Comparison of ENCODE assay signal across 8 cellular contexts in the genomic region with DNA sequence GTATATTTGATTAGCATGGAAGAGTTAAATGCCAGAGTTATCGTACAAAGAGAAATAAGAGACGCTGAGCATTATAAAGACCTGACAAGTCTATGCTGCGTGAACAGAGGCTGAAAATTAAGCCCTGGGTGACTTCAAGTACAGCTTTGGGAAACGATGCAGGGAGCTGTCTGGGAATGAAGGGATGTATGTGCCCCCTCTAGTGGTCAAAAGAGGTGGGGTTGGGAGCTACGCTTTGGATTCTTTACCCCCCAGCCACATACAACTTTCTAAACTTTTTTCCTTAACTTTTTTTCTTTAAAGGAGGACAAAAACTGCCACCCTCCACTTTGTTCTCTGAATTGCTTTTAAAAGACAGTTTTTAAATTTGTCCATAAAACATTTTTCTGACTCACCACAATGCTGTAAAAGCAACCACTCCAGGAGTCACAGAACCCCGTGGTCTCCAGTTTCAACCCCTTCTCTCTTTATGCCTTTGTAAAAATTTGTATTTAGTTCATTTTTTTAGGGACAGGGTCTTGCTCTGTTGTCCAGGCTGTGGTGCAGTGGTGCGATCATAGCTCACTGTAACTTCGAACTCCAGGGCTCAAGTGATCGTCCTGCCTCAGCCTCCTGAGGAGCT. TPM values are rescaled to one million over a fixed set of nuclear protein-coding genes. Genes with fewer than 3 reads are reported as not detected.
A peak's percentile ranks its signal among the peaks of the same experiment; 100 is the strongest.
DNase-seq lines count a peak whose midpoint lies in the region; ATAC-seq, FAIRE-seq and TF ChIP-seq lines count a peak whose summit lies in the region.

No MANE protein-coding gene starts in this region.

- H4K5ac ChIP-seq in H9 (ENCODE audit: insufficient read length, low read depth, low read length): no peak overlapping the region

- no peak overlapping the region for H2AK5ac ChIP-seq in H9 (ENCODE audit: insufficient read length, low read length)

- no peak overlapping the region for H3K4me3 ChIP-seq in OCI-LY3 (ENCODE audit: low read length)
- no peak overlapping the region for H3K4me3 ChIP-seq in colonic mucosa
- no peak overlapping the region for H3K4me3 ChIP-seq in liver (ENCODE audit: low read depth in 1 of 3, low read length in 3 of 3)
- no peak overlapping the region for H3K4me3 ChIP-seq in vagina

- no peaks in the 10 kb centered on the region for H3K4me1 ChIP-seq in H9 (ENCODE audit: insufficient read depth, low read length)
- H3K4me1 ChIP-seq in OCI-LY3 (ENCODE audit: low read length): no peaks in the 10 kb centered on the region
- H3K4me1 ChIP-seq in colonic mucosa: no peaks in the 10 kb centered on the region
- H3K4me1 ChIP-seq in liver (ENCODE audit: control insufficient read depth in 4 of 4, insufficient read depth in 4 of 4, low read length in 3 of 4): no peaks in the 10 kb centered on the region
- H3K4me1 ChIP-seq in vagina: peaks cover 13% of the 10 kb centered on the region

- peaks cover 0 to 5% (median 0%) of the 10 kb centered on the region in 3 experiments; a peak in 2 of 7 replicates for H3K36me3 Mint-ChIP-seq in H9 (ENCODE audit: insufficient read depth in 1 of 3, low read depth in 3 of 3)

- no peak overlapping the region for H3T11ph ChIP-seq in H9 (ENCODE audit: low read length)

- peaks cover 24 to 27% of the 10 kb centered on the region in 2 experiments for H3K4me1 Mint-ChIP-seq in H9

- no peaks in the 10 kb centered on the region for H3K79me2 ChIP-seq in H9 (ENCODE audit: insufficient read depth, low read length)
- no peaks in the 10 kb centered on the region for H3K79me2 ChIP-seq in OCI-LY3 (ENCODE audit: low read length)

- no peaks in the 10 kb centered on the region for H3K23me2 ChIP-seq in H9 (ENCODE audit: insufficient read length, low read depth, low read length, poor library complexity, severe bottlenecking)

- H3K4me2 ChIP-seq in H9 (ENCODE audit: insufficient read depth, insufficient read length, low read length): no peak overlapping the region
- no peak overlapping the region for H3K4me2 ChIP-seq in OCI-LY3 (ENCODE audit: low read length)

- FAIRE-seq in D721Med (lab: Jason Lieb, UNC): peak; percentile 35

- no peak overlapping the region for H2BK20ac ChIP-seq in H9 (ENCODE audit: low read depth, low read length, poor library complexity, severe bottlenecking)

- H2BK12ac ChIP-seq in H9 (ENCODE audit: insufficient read length, low read depth, low read length): no peak overlapping the region

- H3K36me3 ChIP-seq in OCI-LY3 (replicated peaks; ENCODE audit: low read depth, low read length) (no peaks in the 10 kb centered on the region), colonic mucosa (no peaks in the 10 kb centered on the region), liver (ENCODE audit: control insufficient read depth in 4 of 4, insufficient read depth in 3 of 4, low read depth in 1 of 4, low read length in 3 of 4) (no peaks in the 10 kb centered on the region), vagina (no peaks in the 10 kb centered on the region)

- no peak overlapping the region for H3K18ac ChIP-seq in H9 (ENCODE audit: insufficient read length, low read depth, low read length)

- peak; percentile 83 to 88 for TF ChIP-seq RAD21 in liver (IDR thresholded peaks at IDR 0.05)

- H4K91ac ChIP-seq in H9 (ENCODE audit: insufficient read length, low read depth, low read length): no peak overlapping the region

- H3K4me3 Mint-ChIP-seq in H9: no peak overlapping the region

- H2AFZ ChIP-seq in H9 (ENCODE audit: low read length) (no peak overlapping the region), OCI-LY3 (ENCODE audit: low read depth, low read length) (no peak overlapping the region)

- H3K27me3 ChIP-seq in H9 (ENCODE audit: insufficient read depth, low read length) (no peaks in the 10 kb centered on the region), OCI-LY3 (ENCODE audit: low read depth, low read length) (no peaks in the 10 kb centered on the region), colonic mucosa (no peaks in the 10 kb centered on the region), liver (ENCODE audit: control insufficient read depth in 4 of 4, insufficient read depth in 4 of 4, low read length in 3 of 4) (no peaks in the 10 kb centered on the region), vagina (no peaks in the 10 kb centered on the region)

- no CpG with 5 or more reads among the region's 9 CpGs for WGBS in H9 (ENCODE audit: extremely low coverage, insufficient read length, low lambda C conversion rate)
- WGBS in liver: 49% methylated on average over 9 of the region's 9 CpGs

- peak; percentile 78 for DNase-seq in D721Med (ENCODE audit: insufficient read length, low spot score)
- DNase-seq in H9: peak; percentile 51
- peak; percentile 52 for DNase-seq in colonic mucosa
- DNase-seq in vagina (ENCODE audit: extremely low spot score in 2 of 2): no peak

- no peak overlapping the region for H3K27ac ChIP-seq in H9 (ENCODE audit: insufficient read length, low read depth, low read length)
- H3K27ac ChIP-seq in OCI-LY3 (ENCODE audit: low read length): no peak overlapping the region
- no peak overlapping the region for H3K27ac ChIP-seq in colonic mucosa
- no peak overlapping the region for H3K27ac ChIP-seq in liver (ENCODE audit: low read depth in 1 of 2, low read length in 2 of 2)
- no peak overlapping the region for H3K27ac ChIP-seq in vagina

- no peak overlapping the region for H4K8ac ChIP-seq in H9 (replicated peaks; ENCODE audit: insufficient read length, low read depth, low read length)

- peaks cover 2 to 5% of the 10 kb centered on the region in 2 experiments; a peak in 4 of 5 replicates for H3K9me3 Mint-ChIP-seq in H9

- H2BK15ac ChIP-seq in H9 (ENCODE audit: low read depth, low read length): no peak overlapping the region

- no peak overlapping the region for H3K56ac ChIP-seq in H9 (ENCODE audit: insufficient read length, low read depth, low read length)

- H3K9ac ChIP-seq in H9 (ENCODE audit: extremely low read depth, insufficient read length, low read length) (no peak overlapping the region), OCI-LY3 (ENCODE audit: low read length) (no peak overlapping the region), colonic mucosa (ENCODE audit: low read depth in 2 of 2, low read length in 2 of 2) (no peak overlapping the region), liver (ENCODE audit: low read depth in 1 of 2, low read length in 2 of 2) (no peak overlapping the region)

- ATAC-seq in GM21515 (IDR thresholded peaks at IDR 0.05; ENCODE audit: unreplicated experiment): no peak
- no peak for ATAC-seq in HG02642 (IDR thresholded peaks at IDR 0.05; ENCODE audit: poor library complexity, unreplicated experiment)

- TF ChIP-seq POLR2A in vagina (IDR thresholded peaks at IDR 0.05): no peak

- no peaks in the 10 kb centered on the region for H4K20me1 ChIP-seq in H9 (ENCODE audit: control insufficient read depth, insufficient read depth, insufficient read length)
- no peaks in the 10 kb centered on the region for H4K20me1 ChIP-seq in OCI-LY3 (ENCODE audit: insufficient read depth, low read length)

- intact Hi-C loops in colonic mucosa (cut with DNase I) (loop anchor here (2.0 to 10.0 kb wide), 2 partner anchors 228 to 740 kb away; no protein-coding TSS in a partner anchor), vagina (cut with DNase I) (no loop called here)

- no peak overlapping the region for H2BK5ac ChIP-seq in H9 (ENCODE audit: insufficient read length, low read length)

- TF ChIP-seq CTCF in D721Med (IDR thresholded peaks at IDR 0.05; ENCODE audit: insufficient read depth, missing control alignments) (peak; percentile 75), H9 (conservative IDR thresholded peaks at IDR 0.05) (peak; percentile 87), OCI-LY3 (IDR thresholded peaks at IDR 0.05; ENCODE audit: low read depth, low read length) (peak; percentile 85), colonic mucosa (IDR thresholded peaks at IDR 0.05) (peak; percentile 73), liver (IDR thresholded peaks at IDR 0.05; ENCODE audit: low read depth, low read length, missing input control) (peak; percentile 77), vagina (IDR thresholded peaks at IDR 0.05) (peak; percentile 53 to 74 (median 72))

- H3K4ac ChIP-seq in H9 (ENCODE audit: low read depth, low read length): no peak overlapping the region

- peaks cover 14% of the 10 kb centered on the region for H3K27me3 Mint-ChIP-seq in H9 (ENCODE audit: low read depth)

- no peaks in the 10 kb centered on the region for H3K79me1 ChIP-seq in H9 (ENCODE audit: insufficient read depth, low read depth, low read length, poor library complexity, severe bottlenecking)

- H3K9me3 ChIP-seq in H9 (ENCODE audit: control insufficient read depth, low read depth, low read length) (no peaks in the 10 kb centered on the region), OCI-LY3 (ENCODE audit: insufficient read depth, low read length) (no peaks in the 10 kb centered on the region), colonic mucosa (no peaks in the 10 kb centered on the region), liver (ENCODE audit: control insufficient read depth in 4 of 4, low read length in 3 of 4) (no peaks in the 10 kb centered on the region), vagina (no peaks in the 10 kb centered on the region)

- H3K14ac ChIP-seq in H9 (ENCODE audit: insufficient read depth, low read length): no peak overlapping the region

- H3K23ac ChIP-seq in H9 (ENCODE audit: insufficient read length, low read depth, low read length): no peak overlapping the region

- no peak overlapping the region for H3K27ac Mint-ChIP-seq in H9

- H2BK120ac ChIP-seq in H9 (ENCODE audit: low read depth, low read length, poor library complexity, severe bottlenecking): no peak overlapping the region

TF ChIP-seq in liver, 16 proteins besides CTCF, POLR2A, EP300 and RAD21 (continues in another document):
- TF ChIP-seq YY1 (IDR thresholded peaks at IDR 0.05) (no peak), MAX (IDR thresholded peaks at IDR 0.05) (no peak), RXRA (IDR thresholded peaks at IDR 0.05) (no peak), JUND (IDR thresholded peaks at IDR 0.05) (no peak), FOXA1 (IDR thresholded peaks at IDR 0.05) (no peak), SP1 (IDR thresholded peaks at IDR 0.05) (no peak)

RNA-seq across cellular contexts. Expression of gene ZNF664, which starts 59.4 kb away (rescaled TPM):
- total RNA-seq in H9 (2021) (29.5 and 31.7 TPM in 2 replicates), colonic mucosa (100 to 1,000 TPM; 124 TPM), liver (10 to 100 TPM; 25.7 to 40.3 TPM), vagina (40.5 TPM)
- polyA plus RNA-seq in liver: 10 to 100 TPM in 1 of 2 donors, 1 to 10 TPM in 1; 7.2 to 33.5 TPM

RNA-seq across cellular contexts. Expression of gene CCDC92, which starts 59.7 kb away (rescaled TPM):
- total RNA-seq in H9 (2021) (1.0 and 1.3 TPM in 2 replicates), colonic mucosa (10 to 100 TPM in 1 of 2 donors, 1 to 10 TPM in 1; 9.6 to 19.5 TPM), liver (1 to 10 TPM; 2.1 to 6.0 TPM), vagina (21.6 TPM)
- polyA plus RNA-seq in liver: 10 to 100 TPM; 12.6 to 14.6 TPM

Comparison
In these comparisons a context has a peak if more than half of its experiments do, and no peak if none do; other contexts are left out.
1. DNase-seq: peak in D721Med (single experiment), H9 (single experiment) and colonic mucosa (single experiment); none in vagina (0 of 2).
2. Peak in every context shown above with its lines, with median percentiles within 50 percentile points of each other: CTCF ChIP-seq.